ENCODE assay signal across 9 cellular contexts in the genomic region with DNA sequence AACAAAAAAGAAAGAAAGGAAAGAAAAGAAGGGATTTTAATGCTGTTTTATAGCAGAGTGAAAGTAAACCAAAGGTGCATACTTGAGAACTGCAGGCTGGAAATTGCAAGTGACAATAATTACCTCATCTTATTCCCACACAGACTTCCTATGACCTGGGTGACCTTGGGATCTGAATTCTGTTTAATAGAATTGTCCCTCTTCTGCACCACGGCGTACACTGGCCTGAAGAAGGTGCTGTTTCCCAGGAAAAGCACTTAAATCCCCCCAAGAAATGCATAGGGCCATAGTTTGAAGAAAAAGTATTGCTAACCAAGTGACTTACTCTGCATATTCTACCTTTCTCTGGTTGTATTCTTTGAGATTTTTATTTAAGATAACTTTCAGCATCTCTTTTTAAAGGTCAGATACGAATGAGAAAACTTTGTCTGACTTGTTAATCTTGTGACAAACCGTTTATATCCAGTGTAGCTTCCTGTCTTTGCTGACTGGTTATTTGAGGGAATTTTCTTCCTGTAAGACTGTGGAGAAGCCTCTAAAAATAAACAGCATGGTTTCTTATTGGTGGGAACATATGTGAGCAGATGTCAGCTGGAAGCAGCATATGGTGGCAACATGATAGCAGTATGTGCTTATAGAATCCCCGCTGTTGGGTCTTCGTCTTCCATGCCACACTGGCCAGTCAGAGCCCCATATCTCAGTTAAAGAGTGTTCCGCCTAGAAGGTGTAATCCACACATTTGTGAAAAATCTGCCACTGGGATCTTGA. TPM values are rescaled to one million over a fixed set of nuclear protein-coding genes. Genes with fewer than 3 reads are reported as not detected.
DNase-seq lines count a peak whose midpoint lies in the region; ATAC-seq and TF ChIP-seq lines count a peak whose summit lies in the region.
"Had no signal": no experiment of that assay in that cellular context is flagged by ENCODE, and none has a peak within 500 bp of the region (broad histone marks: within the 10 kb centered on the region; RNA-seq: fewer than 3 reads in every experiment).

No MANE protein-coding gene starts in this region.

- H3K27ac ChIP-seq in left ventricle myocardium inferior (replicated peaks): no peak overlapping the region
- no peak overlapping the region for H3K27ac ChIP-seq in OCI-LY7 (ENCODE audit: low read depth, low read length, poor library complexity, severe bottlenecking)
- no peak overlapping the region for H3K27ac ChIP-seq in CD8-positive, alpha-beta T cell (ENCODE audit: low read depth, low read length)

- H3K4me1 Mint-ChIP-seq in CD8-positive, alpha-beta T cell (ENCODE audit: low read depth): no peaks in the 10 kb centered on the region
- H3K4me1 Mint-ChIP-seq in stimulated activated naive CD8-positive, alpha-beta T cell treated with anti-CD3 and anti-CD28 coated beads, Interleukin-15, amount 100 ng/mL, for 72 hours: no peaks in the 10 kb centered on the region

- no peak overlapping the region for H3K27ac Mint-ChIP-seq in CD8-positive, alpha-beta T cell
- H3K27ac Mint-ChIP-seq in stimulated activated naive CD8-positive, alpha-beta T cell treated with anti-CD3 and anti-CD28 coated beads, Interleukin-15, amount 100 ng/mL, for 72 hours: no peak overlapping the region
- H3K27ac Mint-ChIP-seq: activated naive CD8-positive, alpha-beta T cell had no signal

- H3K9me3 ChIP-seq in left ventricle myocardium inferior (replicated peaks) (no peaks in the 10 kb centered on the region), OCI-LY7 (ENCODE audit: low read length) (no peaks in the 10 kb centered on the region)
- no peaks in the 10 kb centered on the region for H3K9me3 ChIP-seq in CD8-positive, alpha-beta T cell (ENCODE audit: low read length)

- H3K36me3 Mint-ChIP-seq in CD8-positive, alpha-beta T cell: no peaks in the 10 kb centered on the region
- H3K36me3 Mint-ChIP-seq: activated naive CD8-positive, alpha-beta T cell had no signal

- no peaks in the 10 kb centered on the region for H3K36me3 ChIP-seq in left ventricle myocardium inferior
- H3K36me3 ChIP-seq in OCI-LY7 (ENCODE audit: insufficient read depth, low read length): no peaks in the 10 kb centered on the region
- H3K36me3 ChIP-seq in CD8-positive, alpha-beta T cell (ENCODE audit: insufficient read depth, low read length): no peaks in the 10 kb centered on the region

- H3K4me3 ChIP-seq in left ventricle myocardium inferior: no peak overlapping the region
- H3K4me3 ChIP-seq in OCI-LY7 (ENCODE audit: low read depth, low read length, poor library complexity, severe bottlenecking): no peak overlapping the region
- H3K4me3 ChIP-seq in fibroblast of the aortic adventitia (ENCODE audit: low read depth, low read length): no peak overlapping the region
- H3K4me3 ChIP-seq in CD8-positive, alpha-beta T cell (ENCODE audit: low read depth, low read length): no peak overlapping the region

- intact Hi-C loops in left ventricle myocardium inferior (cut with micrococcal nuclease) (loop anchor here (2.0 kb wide), 1 partner anchor 159 kb away; no protein-coding TSS in a partner anchor), Right ventricle myocardium inferior (cut with DNase I) (no loop called here), OCI-LY7 (cut with micrococcal nuclease; ENCODE audit: unreplicated experiment) (no loop called here)
- intact Hi-C loops in CD8-positive, alpha-beta T cell (cut with DNase I, micrococcal nuclease): no loop called here

- no peak overlapping the region for H2AFZ ChIP-seq in OCI-LY7 (ENCODE audit: low read length)

- no peak overlapping the region for H3K4me2 ChIP-seq in OCI-LY7 (ENCODE audit: low read length)

- H3K27me3 Mint-ChIP-seq in CD8-positive, alpha-beta T cell (ENCODE audit: low read depth): no peaks in the 10 kb centered on the region
- H3K27me3 Mint-ChIP-seq in stimulated activated naive CD8-positive, alpha-beta T cell treated with anti-CD3 and anti-CD28 coated beads, Interleukin-15, amount 100 ng/mL, for 72 hours: peaks cover 8% of the 10 kb centered on the region
- H3K27me3 Mint-ChIP-seq: activated naive CD8-positive, alpha-beta T cell had no signal

- no peaks in the 10 kb centered on the region for H3K79me2 ChIP-seq in OCI-LY7 (ENCODE audit: insufficient read depth, low read depth, low read length)

- BruUV-seq in OCI-LY7 (replicated peaks; lab: Mats Ljungman, UMichigan): no TSS peak

- no peak for ATAC-seq in Right ventricle myocardium inferior
- ATAC-seq in GM18858 (IDR thresholded peaks at IDR 0.05; ENCODE audit: unreplicated experiment): no peak
- no peak for ATAC-seq in CD8-positive, alpha-beta T cell
- no peak for ATAC-seq in stimulated activated naive CD8-positive, alpha-beta T cell treated with anti-CD3 and anti-CD28 coated beads, Interleukin-15, amount 100 ng/mL, for 72 hours

- H3K4me1 ChIP-seq in left ventricle myocardium inferior (peaks cover 7% of the 10 kb centered on the region), OCI-LY7 (ENCODE audit: insufficient read depth, low read length, poor library complexity, severe bottlenecking) (no peaks in the 10 kb centered on the region)
- no peaks in the 10 kb centered on the region for H3K4me1 ChIP-seq in CD8-positive, alpha-beta T cell (ENCODE audit: insufficient read depth, low read length)

- H4K20me1 ChIP-seq in OCI-LY7 (ENCODE audit: insufficient read depth, low read length): no peaks in the 10 kb centered on the region

- CTCF ChIA-PET in OCI-LY7 (lab: Charles Lee; ENCODE audit: unreplicated experiment): no interaction called here
- CTCF ChIA-PET in CD8-positive, alpha-beta T cell (lab: Charles Lee): no interaction called here

- POLR2A ChIA-PET in OCI-LY7 (lab: Charles Lee): no interaction called here
- POLR2A ChIA-PET in CD8-positive, alpha-beta T cell (lab: Charles Lee): no interaction called here

- DNase-seq in left ventricle myocardium inferior: no peak
- no peak for DNase-seq in Right ventricle myocardium inferior (ENCODE audit: missing footprints)
- DNase-seq in OCI-LY7 (ENCODE audit: low spot score): no peak
- DNase-seq in fibroblast of the aortic adventitia (ENCODE audit: low read depth): peak; percentile 73
- DNase-seq in DMS79 (lab: John Stamatoyannopoulos, UW): no peak
- DNase-seq in CD8-positive, alpha-beta T cell: no peak
- no peak for DNase-seq in stimulated activated naive CD8-positive, alpha-beta T cell treated with anti-CD3 and anti-CD28 coated beads, Interleukin-15, amount 100 ng/mL, for 72 hours

- TF ChIP-seq CTCF in left ventricle myocardium inferior (IDR thresholded peaks at IDR 0.05; ENCODE audit: borderline replicate concordance) (peak; percentile 65), OCI-LY7 (conservative IDR thresholded peaks at IDR 0.05; ENCODE audit: low read length) (peak; percentile 61), fibroblast of the aortic adventitia (IDR thresholded peaks at IDR 0.05; ENCODE audit: insufficient read depth, low read length) (peak; percentile 70)
- TF ChIP-seq CTCF in CD8-positive, alpha-beta T cell (IDR thresholded peaks at IDR 0.05): no peak

- no peaks in the 10 kb centered on the region for H3K9me3 Mint-ChIP-seq in CD8-positive, alpha-beta T cell
- H3K9me3 Mint-ChIP-seq in stimulated activated naive CD8-positive, alpha-beta T cell treated with anti-CD3 and anti-CD28 coated beads, Interleukin-15, amount 100 ng/mL, for 72 hours: no peaks in the 10 kb centered on the region

- no peak overlapping the region for H3K4me3 Mint-ChIP-seq in CD8-positive, alpha-beta T cell
- H3K4me3 Mint-ChIP-seq in stimulated activated naive CD8-positive, alpha-beta T cell treated with anti-CD3 and anti-CD28 coated beads, Interleukin-15, amount 100 ng/mL, for 72 hours: no peak overlapping the region
- H3K4me3 Mint-ChIP-seq: activated naive CD8-positive, alpha-beta T cell had no signal

- H3K9me2 ChIP-seq in OCI-LY7 (ENCODE audit: insufficient read depth, low read length): no peaks in the 10 kb centered on the region

- no peaks in the 10 kb centered on the region for H3K27me3 ChIP-seq in left ventricle myocardium inferior (ENCODE audit: low read depth)
- H3K27me3 ChIP-seq in CD8-positive, alpha-beta T cell (ENCODE audit: insufficient read depth, low read length): no peaks in the 10 kb centered on the region

RNA-seq across cellular contexts. Expression of gene TGFB2, which starts 16.3 kb away (rescaled TPM):
- total RNA-seq in left ventricle myocardium inferior (4.4 TPM), Right ventricle myocardium inferior (1.6 TPM), OCI-LY7 (2022) (0.11 TPM in 1 of 2 replicates, not detected in the other), fibroblast of the aortic adventitia (ENCODE audit: low replicate concordance) (0.82 and 13.5 TPM in 2 replicates)
- 0.03 TPM in 1 of 2 replicates, not detected in the other for total RNA-seq in OCI-LY7 (2014; rRNA removed; shearing (Covaris generic))
- not detected for total RNA-seq in CD8-positive, alpha-beta T cell
